Comparison of ENCODE assay signal across 24 cellular contexts in genomic region chr15:66399276-66399675, GRCh38.
"Had no signal": no experiment of that assay in that cellular context is flagged by ENCODE, and none has a peak within 500 bp of the region (broad histone marks: within the 10 kb centered on the region; RNA-seq: fewer than 3 reads in every experiment).

No MANE protein-coding gene starts in this region.

- DNase-seq: effector memory CD4-positive, alpha-beta T cell; esophagus squamous epithelium; foreskin fibroblast; immature natural killer cell; left ventricle myocardium inferior; lower lobe of right lung; natural killer cell; nucleus accumbens; ovary; sigmoid colon; stimulated activated CD4-positive, alpha-beta T cell treated with anti-CD3 and anti-CD28 coated beads, Interleukin-2, amount 100 ng/mL, for 24 hours; stimulated activated CD4-positive, alpha-beta T cell treated with anti-CD3 and anti-CD28 coated beads, Interleukin-4, amount 100 ng/mL, for 4 hours; stimulated activated naive B cell treated with anti-CD40 and anti-IgM and Interleukin-4, amounts not matched to agents 10 μg/mL and 1 μg/mL and 100 μg/mL, for 72 hours; stimulated activated naive CD8-positive, alpha-beta T cell treated with anti-CD3 and anti-CD28 coated beads, Interleukin-15, amount 100 ng/mL, for 72 hours; testis; upper lobe of right lung had no signal

- H3K4me3 ChIP-seq: esophagus squamous epithelium, gastroesophageal sphincter, left ventricle myocardium inferior, lower lobe of right lung, ovary, right atrium auricular region, sigmoid colon, skin epidermis, testis, tibial nerve, upper lobe of right lung, vagina had no signal

- H3K4me3 Mint-ChIP-seq: immature natural killer cell; memory B cell; mesothelial cell of epicardium; natural killer cell; neural crest cell; stimulated activated naive B cell treated with anti-CD40 and anti-IgM and Interleukin-4, amounts not matched to agents 10 μg/mL and 1 μg/mL and 100 μg/mL, for 72 hours; stimulated activated naive CD8-positive, alpha-beta T cell treated with anti-CD3 and anti-CD28 coated beads, Interleukin-15, amount 100 ng/mL, for 72 hours had no signal

- ATAC-seq: gastroesophageal sphincter; lower lobe of right lung; natural killer cell; stimulated activated naive B cell treated with anti-CD40 and anti-IgM and Interleukin-4, amounts not matched to agents 10 μg/mL and 1 μg/mL and 100 μg/mL, for 72 hours; stimulated activated naive CD8-positive, alpha-beta T cell treated with anti-CD3 and anti-CD28 coated beads, Interleukin-15, amount 100 ng/mL, for 72 hours; upper lobe of right lung had no signal

- H3K27me3 Mint-ChIP-seq: memory B cell; stimulated activated naive B cell treated with anti-CD40 and anti-IgM and Interleukin-4, amounts not matched to agents 10 μg/mL and 1 μg/mL and 100 μg/mL, for 72 hours; stimulated activated naive CD8-positive, alpha-beta T cell treated with anti-CD3 and anti-CD28 coated beads, Interleukin-15, amount 100 ng/mL, for 72 hours had no signal

- H3K9me3 Mint-ChIP-seq: immature natural killer cell; memory B cell; mesothelial cell of epicardium; natural killer cell; neural crest cell; stimulated activated naive B cell treated with anti-CD40 and anti-IgM and Interleukin-4, amounts not matched to agents 10 μg/mL and 1 μg/mL and 100 μg/mL, for 72 hours; stimulated activated naive CD8-positive, alpha-beta T cell treated with anti-CD3 and anti-CD28 coated beads, Interleukin-15, amount 100 ng/mL, for 72 hours had no signal

- H3K36me3 ChIP-seq: ovary, right atrium auricular region, sigmoid colon, upper lobe of right lung, vagina had no signal

- H3K4me1 ChIP-seq: sigmoid colon had no signal

- H3K9me3 ChIP-seq: esophagus squamous epithelium, gastroesophageal sphincter, left ventricle myocardium inferior, lower lobe of right lung, ovary, right atrium auricular region, sigmoid colon, testis, tibial nerve, upper lobe of right lung, vagina had no signal

- H3K36me3 Mint-ChIP-seq: natural killer cell had no signal

- H3K27ac Mint-ChIP-seq: memory B cell; mesothelial cell of epicardium; natural killer cell; stimulated activated naive B cell treated with anti-CD40 and anti-IgM and Interleukin-4, amounts not matched to agents 10 μg/mL and 1 μg/mL and 100 μg/mL, for 72 hours; stimulated activated naive CD8-positive, alpha-beta T cell treated with anti-CD3 and anti-CD28 coated beads, Interleukin-15, amount 100 ng/mL, for 72 hours had no signal

- H3K27me3 ChIP-seq: esophagus squamous epithelium, gastroesophageal sphincter, ovary, right atrium auricular region, sigmoid colon, testis, tibial nerve, upper lobe of right lung, vagina had no signal

- H3K27ac ChIP-seq: esophagus squamous epithelium, gastroesophageal sphincter, left ventricle myocardium inferior, lower lobe of right lung, ovary, right atrium auricular region, sigmoid colon, skin epidermis, testis, upper lobe of right lung, vagina had no signal

- H3K4me1 Mint-ChIP-seq: mesothelial cell of epicardium had no signal
